Comparison of ENCODE assay signal across 11 cellular contexts in genomic region chr5:172861461-172861860, GRCh38. TPM values are rescaled to one million over a fixed set of nuclear protein-coding genes. Genes with fewer than 3 reads are reported as not detected.
DNase-seq lines count a peak whose midpoint lies in the region; ATAC-seq and TF ChIP-seq lines count a peak whose summit lies in the region.
"Had no signal": no experiment of that assay in that cellular context is flagged by ENCODE, and none has a peak within 500 bp of the region (broad histone marks: within the 10 kb centered on the region; RNA-seq: fewer than 3 reads in every experiment).

No MANE protein-coding gene starts in this region.

- H2AFZ ChIP-seq in PC-9 = no peak overlapping the region

- peaks cover 3% of the 10 kb centered on the region for H3K36me3 Mint-ChIP-seq in mesothelial cell of epicardium

- 0 out of 2 replicates have a peak, but pooled peaks cover 3% of the 10 kb centered on the region for H3K36me3 ChIP-seq in PC-9 (ENCODE audit: low read depth)
- no peaks in the 10 kb centered on the region for H3K36me3 ChIP-seq in breast epithelium

- peak overlapping the region; percentile 68 for H3K4me2 ChIP-seq in PC-9

- no peaks in the 10 kb centered on the region for H3K9me3 ChIP-seq in PC-9 (ENCODE audit: insufficient read depth, low read depth)
- no peaks in the 10 kb centered on the region for H3K9me3 ChIP-seq in breast epithelium

- no peaks in the 10 kb centered on the region for H3K9me2 ChIP-seq in PC-9 (ENCODE audit: insufficient read depth)

- peak overlapping the region; percentile 99 for H3K27ac ChIP-seq in PC-9
- peak overlapping the region; percentile 77 to 91 for H3K27ac ChIP-seq in breast epithelium
- peak overlapping the region; percentile 91 for H3K27ac ChIP-seq in temporal lobe (ENCODE audit: low read depth, low read length)

- H3K4me3 Mint-ChIP-seq in mesothelial cell of epicardium = no peak overlapping the region

- CTCF ChIA-PET in PC-9 (lab: Charles Lee) = interaction anchor here (0.7 to 1.8 kb wide), 2 partner anchors 44 to 70 kb away, joined by 3 to 6 read pairs; no protein-coding TSS in a partner anchor

- DNase-seq in PC-9 (no peak), breast epithelium (ENCODE audit: low spot score in 2 of 2) (no peak), mesothelial cell of epicardium (ENCODE audit: low spot score in 2 of 2, unreplicated experiment in 2 of 2) (no peak), hippocampal formation (lab: John Stamatoyannopoulos, UW) (no peak), amygdala (lab: John Stamatoyannopoulos, UW) (no peak), NCI-H2227 treated with DMSO at 0.1 percent for 48 hours (lab: John Stamatoyannopoulos, UW) (no peak)
- DNase-seq: activated gamma-delta T cell treated with Interleukin-2 at 50 U/mL for 16 hours, NCI-H2081 treated with DMSO at 0.1 percent for 48 hours had no signal

- H3K79me2 ChIP-seq in PC-9 (ENCODE audit: low read depth) = peaks cover 43% of the 10 kb centered on the region

- no peaks in the 10 kb centered on the region for H3K27me3 ChIP-seq in PC-9 (ENCODE audit: insufficient read depth, low read depth)
- no peaks in the 10 kb centered on the region for H3K27me3 ChIP-seq in breast epithelium

- TF ChIP-seq POLR2A in breast epithelium (IDR thresholded peaks at IDR 0.05) = no peak

- BruUV-seq in PC-9 (replicated peaks; lab: Mats Ljungman, UMichigan) = TSS peak; percentile 19

- POLR2A ChIA-PET in PC-9 (lab: Charles Lee; ENCODE audit: unreplicated experiment) = interaction anchor here (1.5 kb wide), 1 partner anchor 90 kb away, joined by 24 read pairs; no protein-coding TSS in a partner anchor

- peaks cover 59% of the 10 kb centered on the region for H3F3A ChIP-seq in PC-9 (ENCODE audit: insufficient read depth, low read depth)

- no peaks in the 10 kb centered on the region for H4K20me1 ChIP-seq in PC-9 (ENCODE audit: insufficient read depth)

- no peaks in the 10 kb centered on the region for H3K4me1 Mint-ChIP-seq in mesothelial cell of epicardium

- TF ChIP-seq CTCF in PC-9 (conservative IDR thresholded peaks at IDR 0.05) = no peak
- TF ChIP-seq CTCF in breast epithelium (IDR thresholded peaks at IDR 0.05) = no peak
- no peak for TF ChIP-seq CTCF in mesothelial cell of epicardium (IDR thresholded peaks at IDR 0.05; ENCODE audit: unreplicated experiment)

- no peaks in the 10 kb centered on the region for H3K27me3 Mint-ChIP-seq in mesothelial cell of epicardium (ENCODE audit: low read depth)

- H3K4me1 ChIP-seq in PC-9 (replicated peaks; ENCODE audit: insufficient read depth) (peaks cover 64% of the 10 kb centered on the region), breast epithelium (peaks cover 27 to 34% of the 10 kb centered on the region in 2 donors)

- peak overlapping the region; percentile 1 for H3K27ac Mint-ChIP-seq in mesothelial cell of epicardium

- H3K9me3 Mint-ChIP-seq in mesothelial cell of epicardium = no peaks in the 10 kb centered on the region

- intact Hi-C loops in PC-9 (cut with micrococcal nuclease; ENCODE audit: unreplicated experiment) = loop anchor here (1.0 to 5.0 kb wide), 3 partner anchors 128 to 449 kb away; no protein-coding TSS in a partner anchor
- intact Hi-C loops in breast epithelium (cut with DNase I; ENCODE audit: low total_unique reads) = loop anchor here (10.0 kb wide), 1 partner anchor 87 kb away; the partner anchor contains the start of gene DUSP1

- ATAC-seq in HG02588 (IDR thresholded peaks at IDR 0.05; ENCODE audit: unreplicated experiment) = no peak
- ATAC-seq: activated CD4-positive, CD25-positive, alpha-beta regulatory T cell treated with anti-CD3 and anti-CD28 coated beads, Interleukin-2, amount 50 U/mL, for 24 hours had no signal

- H3K4me3 ChIP-seq in PC-9 (no peak overlapping the region), breast epithelium (peak overlapping the region in 1 of 3 donors; percentile 36)

RNA-seq across cellular contexts. Expression of gene ERGIC1, which starts 27.4 kb away (rescaled TPM):
- total RNA-seq in PC-9 (2021) (106 and 159 TPM in 2 replicates), breast epithelium (100 to 1,000 TPM in 1 of 3 donors, 10 to 100 TPM in 2; 86.6 to 139 (median 95.2) TPM), mesothelial cell of epicardium (107 to 110 TPM (median 109 TPM) in 3 replicates), temporal lobe (31.2 TPM)
